Comparison of ENCODE assay signal across 8 cellular contexts in genomic region chr1:227318852-227319607, GRCh38. TPM values are rescaled to one million over a fixed set of nuclear protein-coding genes. Genes with fewer than 3 reads are reported as not detected.
DNase-seq lines count a peak whose midpoint lies in the region; TF ChIP-seq lines count a peak whose summit lies in the region.

No MANE protein-coding gene starts in this region.

- DNase-seq in activated CD4-positive, alpha-beta T cell treated with anti-CD3 and anti-CD28 coated beads, Interleukin-2, amount 10 ng/mL, durations not matched to agents 7 days and 5 days = no peak
- DNase-seq in activated CD4-positive, alpha-beta T cell treated with anti-CD3 and anti-CD28 coated beads for 1 hour = no peak
- DNase-seq in NCI-H774 (lab: John Stamatoyannopoulos, UW) (peak; percentile 56), chondrocyte (ENCODE audit: low spot score) (no peak), islet precursor cell (peak; percentile 90), skeletal muscle cell (ENCODE audit: low read depth) (no peak), Karpas-422 (no peak), GM10266 (ENCODE audit: extremely low spot score) (no peak)

- no peaks in the 10 kb centered on the region for H3K9me2 ChIP-seq in Karpas-422 (replicated peaks; ENCODE audit: insufficient read depth, low read length)

- H3K9me3 Mint-ChIP-seq in activated CD4-positive, alpha-beta T cell treated with anti-CD3 and anti-CD28 coated beads, Interleukin-2, amount 10 ng/mL, durations not matched to agents 7 days and 5 days = no peaks in the 10 kb centered on the region
- H3K9me3 Mint-ChIP-seq in chondrocyte (ENCODE audit: low read depth) = peaks cover 6% of the 10 kb centered on the region

- no peak overlapping the region for H3K4me2 ChIP-seq in Karpas-422 (ENCODE audit: low read depth, low read length, poor library complexity, severe bottlenecking)

- H4K20me1 ChIP-seq in Karpas-422 (ENCODE audit: insufficient read depth, low read depth, low read length) = no peaks in the 10 kb centered on the region

- peaks cover 29% of the 10 kb centered on the region for H3K4me1 Mint-ChIP-seq in activated CD4-positive, alpha-beta T cell treated with anti-CD3 and anti-CD28 coated beads, Interleukin-2, amount 10 ng/mL, durations not matched to agents 7 days and 5 days
- H3K4me1 Mint-ChIP-seq in chondrocyte (ENCODE audit: low read depth) = peaks cover 14% of the 10 kb centered on the region

- CTCF ChIA-PET in activated CD4-positive, alpha-beta T cell treated with anti-CD3 and anti-CD28 coated beads, Interleukin-2, amount 10 ng/mL, durations not matched to agents 7 days and 5 days (lab: Charles Lee) = interaction anchor here (0.6 kb wide), 1 partner anchor 177 kb away, joined by 3 read pairs; no protein-coding TSS in a partner anchor

- H3K27ac Mint-ChIP-seq in activated CD4-positive, alpha-beta T cell treated with anti-CD3 and anti-CD28 coated beads, Interleukin-2, amount 10 ng/mL, durations not matched to agents 7 days and 5 days = no peak overlapping the region
- peak overlapping the region; percentile 92 for H3K27ac Mint-ChIP-seq in chondrocyte (ENCODE audit: unreplicated experiment)

- no peak overlapping the region for H3K9ac ChIP-seq in Karpas-422 (ENCODE audit: low read length)

- no peaks in the 10 kb centered on the region for H3K9me3 ChIP-seq in Karpas-422 (ENCODE audit: low read length)

- TF ChIP-seq CTCF in chondrocyte (IDR thresholded peaks at IDR 0.05) (no peak), GM10266 (IDR thresholded peaks at IDR 0.05; ENCODE audit: control insufficient read depth, insufficient read depth, low read depth, missing control alignments) (no peak)

- H3K27ac ChIP-seq in Karpas-422 (ENCODE audit: low read length) = no peak overlapping the region

- POLR2A ChIA-PET in activated CD4-positive, alpha-beta T cell treated with anti-CD3 and anti-CD28 coated beads, Interleukin-2, amount 10 ng/mL, durations not matched to agents 7 days and 5 days (lab: Charles Lee) = no interaction called here

- H3K4me3 Mint-ChIP-seq in activated CD4-positive, alpha-beta T cell treated with anti-CD3 and anti-CD28 coated beads, Interleukin-2, amount 10 ng/mL, durations not matched to agents 7 days and 5 days = peak overlapping the region; percentile 66
- H3K4me3 Mint-ChIP-seq in chondrocyte (ENCODE audit: unreplicated experiment) = peak overlapping the region; percentile 78

- peaks cover 3% of the 10 kb centered on the region for H3K36me3 Mint-ChIP-seq in activated CD4-positive, alpha-beta T cell treated with anti-CD3 and anti-CD28 coated beads, Interleukin-2, amount 10 ng/mL, durations not matched to agents 7 days and 5 days (ENCODE audit: low read depth)
- no peaks in the 10 kb centered on the region for H3K36me3 Mint-ChIP-seq in chondrocyte (ENCODE audit: low read depth)

- H2AFZ ChIP-seq in Karpas-422 (ENCODE audit: low read length) = no peak overlapping the region

- no peaks in the 10 kb centered on the region for H3K4me1 ChIP-seq in Karpas-422 (ENCODE audit: low read length)

- peak overlapping the region; percentile 90 for H3K4me3 ChIP-seq in skeletal muscle cell (ENCODE audit: low read depth, low read length)
- no peak overlapping the region for H3K4me3 ChIP-seq in Karpas-422 (ENCODE audit: low read length)

- no peaks in the 10 kb centered on the region for H3K79me2 ChIP-seq in Karpas-422 (ENCODE audit: low read length)

- peaks cover 54% of the 10 kb centered on the region for H3K27me3 Mint-ChIP-seq in activated CD4-positive, alpha-beta T cell treated with anti-CD3 and anti-CD28 coated beads, Interleukin-2, amount 10 ng/mL, durations not matched to agents 7 days and 5 days
- H3K27me3 Mint-ChIP-seq in chondrocyte (ENCODE audit: low read depth) = no peaks in the 10 kb centered on the region

- H3K27me3 ChIP-seq in Karpas-422 (ENCODE audit: low read length) = no peaks in the 10 kb centered on the region

- H3K36me3 ChIP-seq in Karpas-422 (ENCODE audit: insufficient read depth, low read length) = no peaks in the 10 kb centered on the region

RNA-seq across cellular contexts. Expression of gene CDC42BPA, which starts 0.7 kb away (rescaled TPM):
- total RNA-seq in activated CD4-positive, alpha-beta T cell treated with anti-CD3 and anti-CD28 coated beads, Interleukin-2, amount 10 ng/mL, durations not matched to agents 7 days and 5 days = 1 to 10 TPM; 3.6 to 3.8 TPM
- 59.1 to 77.6 TPM (median 61.6 TPM) in 3 replicates for total RNA-seq in chondrocyte
- total RNA-seq in Karpas-422 (2014; rRNA removed; shearing (Covaris generic); ENCODE audit: low replicate concordance) = not detected in 2 replicates

Comparison
In these comparisons a context has a peak if more than half of its experiments do, and no peak if none do; other contexts are left out.
1. DNase-seq: peak in NCI-H774 (single experiment) and islet precursor cell (single experiment); none in activated CD4-positive, alpha-beta T cell treated with anti-CD3 and anti-CD28 coated beads, Interleukin-2, amount 10 ng/mL, durations not matched to agents 7 days and 5 days (single experiment), activated CD4-positive, alpha-beta T cell treated with anti-CD3 and anti-CD28 coated beads for 1 hour (single experiment), chondrocyte (single experiment), skeletal muscle cell (single experiment), Karpas-422 (single experiment) and GM10266 (single experiment).
2. RNA of gene CDC42BPA, which starts 0.7 kb away (total RNA-seq): 59.1 to 77.6 TPM in chondrocyte; 3.6 to 3.8 TPM in activated CD4-positive, alpha-beta T cell treated with anti-CD3 and anti-CD28 coated beads, Interleukin-2, amount 10 ng/mL, durations not matched to agents 7 days and 5 days and not detected in Karpas-422; every median in the first group is over 10 times any median in the second.